ENCODE assay signal across 18 cellular contexts in genomic region chr2:216773072-216773471, GRCh38.
DNase-seq lines count a peak whose midpoint lies in the region; ATAC-seq and TF ChIP-seq lines count a peak whose summit lies in the region.
"Had no signal": no experiment of that assay in that cellular context is flagged by ENCODE, and none has a peak within 500 bp of the region (broad histone marks: within the 10 kb centered on the region; RNA-seq: fewer than 3 reads in every experiment).

No MANE protein-coding gene starts in this region.

- peaks cover 16 to 42% (median 24%) of the 10 kb centered on the region in 9 donors for H3K4me1 ChIP-seq in heart right ventricle
- peaks cover 13% of the 10 kb centered on the region for H3K4me1 ChIP-seq in smooth muscle cell (ENCODE audit: low read depth)

- peaks cover 22% of the 10 kb centered on the region for H3F3A ChIP-seq in smooth muscle cell (ENCODE audit: low read depth)

- H3K36me3 ChIP-seq in heart right ventricle, result no peaks in the 10 kb centered on the region
- no peaks in the 10 kb centered on the region for H3K36me3 ChIP-seq in smooth muscle cell (ENCODE audit: low read depth)
- H3K36me3 ChIP-seq: brain microvascular endothelial cell, transverse colon had no signal

- H2AFZ ChIP-seq in smooth muscle cell (ENCODE audit: low read depth), result no peak overlapping the region

- H3K79me2 ChIP-seq in smooth muscle cell (ENCODE audit: low read depth), result no peaks in the 10 kb centered on the region

- DNase-seq in NCI-H1092 treated with DMSO at 0.1 percent for 48 hours (lab: John Stamatoyannopoulos, UW), result peak; percentile 41
- DNase-seq in NCI-H1092 (lab: John Stamatoyannopoulos, UW), result no peak
- peak; percentile 94 for DNase-seq in OCI-M1 (lab: John Stamatoyannopoulos, UW)
- peak; percentile 75 to 80 for DNase-seq in heart right ventricle
- DNase-seq in smooth muscle cell (lab: John Stamatoyannopoulos, UW; ENCODE audit: unreplicated experiment), result no peak
- no peak for DNase-seq in dermis blood vessel endothelial cell
- DNase-seq in endothelial cell (ENCODE audit: low spot score), result no peak
- no peak for DNase-seq in HPDE6-E6E7 (ENCODE audit: extremely low spot score)
- DNase-seq: 8988T; activated CD4-positive, alpha-beta T cell treated with anti-CD3 and anti-CD28 coated beads, Interleukin-2, amount 50 U/mL, for 48 hours; activated T-cell treated with anti-CD3 and anti-CD28 coated beads, Interleukin-2, amount 50 U/mL, for 48 hours; brain microvascular endothelial cell; small intestine; transverse colon had no signal

- H3K4me3 ChIP-seq in heart right ventricle (no peak overlapping the region), smooth muscle cell (no peak overlapping the region)
- H3K4me3 ChIP-seq: transverse colon had no signal

- no peak overlapping the region for H3K27ac Mint-ChIP-seq in endothelial cell (ENCODE audit: unreplicated experiment)
- H3K27ac Mint-ChIP-seq: activated naive CD8-positive, alpha-beta T cell had no signal

- H3K9ac ChIP-seq in smooth muscle cell (ENCODE audit: low read depth), result no peak overlapping the region

- intact Hi-C loops in heart right ventricle (cut with DNase I), result loop anchor here in 3 of 10 donors (5.0 to 10.0 kb wide), 3 partner anchors 71 to 78 kb away; partner anchors contain the start of gene IGFBP5 (in 2 of the 3)

- H3K27me3 Mint-ChIP-seq in endothelial cell (ENCODE audit: unreplicated experiment), result peaks cover 8% of the 10 kb centered on the region

- WGBS in heart right ventricle, 2 donors, result 41 to 55% methylated on average over 8 of the region's 8 CpGs
- WGBS in smooth muscle cell (ENCODE audit: low lambda C conversion rate), result 68% methylated on average over 8 of the region's 8 CpGs

- H3K9me3 ChIP-seq in heart right ventricle (peaks cover 0 to 10% (median 0%) of the 10 kb centered on the region in 11 donors), smooth muscle cell (replicated peaks; ENCODE audit: low read depth) (no peaks in the 10 kb centered on the region)
- H3K9me3 ChIP-seq: transverse colon had no signal

- H3K4me2 ChIP-seq in smooth muscle cell, result no peak overlapping the region

- H3K27ac ChIP-seq in heart right ventricle (peak overlapping the region in 8 of 10 donors; percentile 63 to 93 (median 85)), smooth muscle cell (ENCODE audit: low read depth) (peak overlapping the region; percentile 98)
- H3K27ac ChIP-seq: brain microvascular endothelial cell, C4-2B, transverse colon had no signal

- H3K4me1 Mint-ChIP-seq in endothelial cell (ENCODE audit: unreplicated experiment), result peaks cover 11% of the 10 kb centered on the region

- H3K9me3 Mint-ChIP-seq in endothelial cell (ENCODE audit: unreplicated experiment), result no peaks in the 10 kb centered on the region

- peak; percentile 22 to 78 (median 50) for ATAC-seq in heart right ventricle
- ATAC-seq: HepG2, SK-N-SH treated with all-trans-retinoic acid at 6 μM for 48 hours had no signal

- no peaks in the 10 kb centered on the region for H3K36me3 Mint-ChIP-seq in endothelial cell (ENCODE audit: low read depth, unreplicated experiment)
- H3K36me3 Mint-ChIP-seq: activated naive CD8-positive, alpha-beta T cell had no signal

- TF ChIP-seq CTCF in heart right ventricle (IDR thresholded peaks at IDR 0.05) (no peak), smooth muscle cell (IDR thresholded peaks at IDR 0.05; ENCODE audit: borderline replicate concordance, insufficient read depth, poor library complexity, severe bottlenecking) (no peak), endothelial cell (IDR thresholded peaks at IDR 0.05; ENCODE audit: unreplicated experiment) (no peak)

- no peaks in the 10 kb centered on the region for H3K27me3 ChIP-seq in heart right ventricle
- H3K27me3 ChIP-seq in smooth muscle cell (ENCODE audit: low read depth), result no peaks in the 10 kb centered on the region
- H3K27me3 ChIP-seq: brain microvascular endothelial cell, transverse colon had no signal

- H4K20me1 ChIP-seq in smooth muscle cell (ENCODE audit: low read depth), result no peaks in the 10 kb centered on the region

- no peak overlapping the region for H3K4me3 Mint-ChIP-seq in endothelial cell (ENCODE audit: unreplicated experiment)
- H3K4me3 Mint-ChIP-seq: activated naive CD8-positive, alpha-beta T cell had no signal

Comparison
In these comparisons a context has a peak if more than half of its experiments do, and no peak if none do; other contexts are left out.
1. DNase-seq: peak in NCI-H1092 treated with DMSO at 0.1 percent for 48 hours (single experiment), OCI-M1 (single experiment) and heart right ventricle (2 of 2); none in NCI-H1092 (single experiment), smooth muscle cell (single experiment), dermis blood vessel endothelial cell (single experiment), endothelial cell (single experiment) and HPDE6-E6E7 (single experiment).